In the genomic region with DNA sequence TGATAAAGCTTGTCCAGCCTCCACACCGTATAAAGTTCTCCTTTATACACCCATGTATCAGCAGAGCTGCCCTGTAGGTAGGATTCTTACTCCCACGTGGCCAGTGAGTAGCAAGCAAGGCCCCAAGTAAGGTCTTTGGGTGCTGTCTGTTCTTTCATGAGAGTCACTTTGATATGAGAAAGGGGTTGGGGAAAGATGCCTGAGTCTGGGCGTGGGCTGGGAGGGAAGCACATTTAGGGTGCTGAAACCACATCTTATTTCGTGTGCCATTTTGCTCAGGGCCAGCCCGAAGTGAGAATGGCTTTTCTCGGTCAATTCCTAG, we compare ENCODE assay signal across 8 cellular contexts. TPM values are rescaled to one million over a fixed set of nuclear protein-coding genes. Genes with fewer than 3 reads are reported as not detected.
DNase-seq lines count a peak whose midpoint lies in the region; ATAC-seq and TF ChIP-seq lines count a peak whose summit lies in the region.

No MANE protein-coding gene starts in this region.

- no peak for DNase-seq in left ventricle myocardium inferior
- DNase-seq in Right ventricle myocardium inferior (ENCODE audit: missing footprints), result no peak
- no peak for DNase-seq in adipocyte (ENCODE audit: low read depth)
- DNase-seq in naive B cell, result no peak
- DNase-seq in NOMO-1 treated with dmso at 0.1 percent for 144 hours (lab: John Stamatoyannopoulos, UW; ENCODE audit: unreplicated experiment), result no peak
- no peak for DNase-seq in ureter (ENCODE audit: low spot score)

- no peak for ATAC-seq in Right ventricle myocardium inferior
- ATAC-seq in naive B cell (ENCODE audit: low read depth in 2 of 2), result no peak
- ATAC-seq in GM21786 (IDR thresholded peaks at IDR 0.05; ENCODE audit: unreplicated experiment), result no peak
- no peak for ATAC-seq in GM18873 (IDR thresholded peaks at IDR 0.05; ENCODE audit: low FRiP score, unreplicated experiment)

- H3K27me3 ChIP-seq in left ventricle myocardium inferior (ENCODE audit: low read depth) (peaks cover 64% of the 10 kb centered on the region), adipocyte (replicated peaks; ENCODE audit: control insufficient read depth, insufficient read depth, low read length) (peaks cover 24% of the 10 kb centered on the region)

- peak overlapping the region; percentile 81 to 94 (median 92) for H3K4me3 Mint-ChIP-seq in naive B cell

- peak overlapping the region; percentile 77 for H3K4me3 ChIP-seq in left ventricle myocardium inferior
- H3K4me3 ChIP-seq in adipocyte (ENCODE audit: low read length), result peak overlapping the region; percentile 71

- no peaks in the 10 kb centered on the region for H3K9me3 ChIP-seq in left ventricle myocardium inferior (replicated peaks)
- H3K9me3 ChIP-seq in adipocyte (ENCODE audit: control insufficient read depth, low read length), result no peaks in the 10 kb centered on the region

- H3K9me3 Mint-ChIP-seq in naive B cell, result no peaks in the 10 kb centered on the region

- H3K9ac ChIP-seq in adipocyte (ENCODE audit: low read length), result no peak overlapping the region

- peak overlapping the region in 4 of 6 donors; percentile 30 to 82 (median 81) for H3K27ac Mint-ChIP-seq in naive B cell

- intact Hi-C loops in left ventricle myocardium inferior (cut with micrococcal nuclease) (no loop called here), Right ventricle myocardium inferior (cut with DNase I) (no loop called here)

- H3K4me1 ChIP-seq in left ventricle myocardium inferior, result peaks cover 40% of the 10 kb centered on the region
- H3K4me1 ChIP-seq in adipocyte (ENCODE audit: control insufficient read depth, insufficient read depth, low read length), result peaks cover 21% of the 10 kb centered on the region

- no peaks in the 10 kb centered on the region for H3K27me3 Mint-ChIP-seq in naive B cell

- no peak for TF ChIP-seq CTCF in left ventricle myocardium inferior (IDR thresholded peaks at IDR 0.05; ENCODE audit: borderline replicate concordance)

- H3K36me3 ChIP-seq in left ventricle myocardium inferior (no peaks in the 10 kb centered on the region), adipocyte (ENCODE audit: control insufficient read depth, insufficient read depth, low read length, severe bottlenecking) (no peaks in the 10 kb centered on the region)

- H3K4me1 Mint-ChIP-seq in naive B cell, result peaks cover 29 to 52% (median 42%) of the 10 kb centered on the region in 3 donors

- no peaks in the 10 kb centered on the region for H3K36me3 Mint-ChIP-seq in naive B cell

- H3K27ac ChIP-seq in left ventricle myocardium inferior (replicated peaks), result peak overlapping the region; percentile 63

RNA-seq across cellular contexts. Expression of a gene that starts 0.4 kb away (rescaled TPM):
- total RNA-seq in left ventricle myocardium inferior (0.47 TPM), Right ventricle myocardium inferior (1.4 TPM), ureter (1.7 TPM)
- 1 to 10 TPM in 5 of 6 donors, under 1 TPM in 1; 0.78 to 3.9 (median 1.5) TPM for polyA plus RNA-seq in naive B cell (ENCODE audit: low read depth in 6 of 6)

RNA-seq across cellular contexts. Expression of a gene that starts 10.9 kb away (rescaled TPM):
- total RNA-seq in left ventricle myocardium inferior (0.69 TPM), Right ventricle myocardium inferior (1.1 TPM), ureter (1.3 TPM)
- under 1 TPM in 1 of 6 donors, not detected in 5; 0.45 TPM for polyA plus RNA-seq in naive B cell (ENCODE audit: low read depth in 6 of 6)

RNA-seq across cellular contexts. Expression of a gene that starts 19.3 kb away (rescaled TPM):
- total RNA-seq in left ventricle myocardium inferior (54.8 TPM), Right ventricle myocardium inferior (50.9 TPM), ureter (139 TPM)
- 10 to 100 TPM; 61.7 to 95.9 (median 71.2) TPM for polyA plus RNA-seq in naive B cell (ENCODE audit: low read depth in 6 of 6)

RNA-seq across cellular contexts. Expression of a gene that starts 58.7 kb away (rescaled TPM):
- total RNA-seq in left ventricle myocardium inferior (68.6 TPM), Right ventricle myocardium inferior (59.9 TPM), ureter (79.4 TPM)
- 100 to 1,000 TPM in 1 of 6 donors, 10 to 100 TPM in 5; 57.8 to 101 (median 92.2) TPM for polyA plus RNA-seq in naive B cell (ENCODE audit: low read depth in 6 of 6)

RNA-seq across cellular contexts. Expression of a gene that starts 58.9 kb away (rescaled TPM):
- total RNA-seq in left ventricle myocardium inferior (85.7 TPM), Right ventricle myocardium inferior (68.2 TPM), ureter (52.6 TPM)
- 10 to 100 TPM; 37.8 to 52.0 (median 40.1) TPM for polyA plus RNA-seq in naive B cell (ENCODE audit: low read depth in 6 of 6)
